In the genomic region with DNA sequence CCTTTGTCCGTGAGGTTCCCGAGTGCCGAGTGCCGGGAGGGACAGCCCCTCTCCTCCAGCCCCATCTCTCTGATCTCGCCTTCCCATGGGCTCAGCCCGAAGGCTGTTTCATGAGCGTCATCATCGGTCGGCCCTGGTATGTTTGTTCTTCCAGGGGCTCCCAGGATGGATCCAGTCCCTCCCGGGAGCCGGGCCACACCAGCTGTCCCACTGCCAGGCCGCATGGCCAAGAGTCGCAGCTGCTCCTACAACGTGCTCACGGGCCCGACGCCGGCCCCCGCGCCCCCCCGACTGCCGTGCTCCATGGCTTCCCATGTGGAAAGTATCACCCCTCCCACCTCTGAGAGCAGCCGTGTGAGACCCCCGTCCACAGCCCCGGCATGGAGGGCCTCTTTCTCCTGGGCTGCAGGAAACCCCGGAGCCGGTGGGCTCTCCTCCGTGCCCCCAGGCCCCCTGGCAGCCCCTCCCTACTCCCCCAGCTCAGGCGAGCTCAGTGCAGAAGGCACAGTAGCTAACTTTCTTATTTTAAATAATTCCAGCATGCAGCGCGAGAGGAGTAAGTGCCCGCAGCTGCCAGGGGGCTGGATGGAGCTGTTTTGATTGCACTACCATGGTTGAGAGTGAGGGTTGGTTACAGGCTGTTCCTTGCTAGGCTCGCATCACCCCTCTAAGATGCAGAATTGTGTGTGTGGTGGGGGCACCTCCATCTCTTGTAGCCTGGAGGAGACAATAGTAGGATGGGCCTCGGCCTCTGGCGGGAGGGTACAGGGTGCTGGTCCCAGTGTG, we compare ENCODE assay signal across 1 cellular context.
TF ChIP-seq lines count a peak whose summit lies in the region.

No MANE protein-coding gene starts in this region.

TF ChIP-seq in HepG2, 621 proteins besides CTCF, POLR2A, EP300 and RAD21 (continued from another document):
- TF ChIP-seq, protein P1, sequence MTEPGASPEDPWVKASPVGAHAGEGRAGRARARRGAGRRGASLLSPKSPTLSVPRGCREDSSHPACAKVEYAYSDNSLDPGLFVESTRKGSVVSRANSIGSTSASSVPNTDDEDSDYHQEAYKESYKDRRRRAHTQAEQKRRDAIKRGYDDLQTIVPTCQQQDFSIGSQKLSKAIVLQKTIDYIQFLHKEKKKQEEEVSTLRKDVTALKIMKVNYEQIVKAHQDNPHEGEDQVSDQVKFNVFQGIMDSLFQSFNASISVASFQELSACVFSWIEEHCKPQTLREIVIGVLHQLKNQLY (CRISPR knock-in tag; IDR thresholded peaks at IDR 0.05): no peak
- TF ChIP-seq, protein P2, sequence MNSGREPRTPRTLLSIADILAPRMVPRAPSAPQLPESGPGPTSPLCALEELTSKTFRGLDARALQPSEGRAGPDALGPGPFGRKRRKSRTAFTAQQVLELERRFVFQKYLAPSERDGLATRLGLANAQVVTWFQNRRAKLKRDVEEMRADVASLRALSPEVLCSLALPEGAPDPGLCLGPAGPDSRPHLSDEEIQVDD (CRISPR knock-in tag; IDR thresholded peaks at IDR 0.05; ENCODE audit: borderline replicate concordance): no peak
- TF ChIP-seq NRL (CRISPR knock-in tag; IDR thresholded peaks at IDR 0.05; ENCODE audit: borderline replicate concordance) (no peak), SATB2 (CRISPR knock-in tag; IDR thresholded peaks at IDR 0.05) (no peak), ZNF775 (CRISPR knock-in tag; IDR thresholded peaks at IDR 0.05; ENCODE audit: borderline replicate concordance) (no peak), ZNF333 (CRISPR knock-in tag; IDR thresholded peaks at IDR 0.05; ENCODE audit: borderline replicate concordance) (no peak)
